23 cellular contexts compared by ENCODE assay signal in genomic region chr7:142870147-142870559, GRCh38. TPM values are rescaled to one million over a fixed set of nuclear protein-coding genes. Genes with fewer than 3 reads are reported as not detected.
DNase-seq lines count a peak whose midpoint lies in the region; ATAC-seq and TF ChIP-seq lines count a peak whose summit lies in the region.
"Had no signal": no experiment of that assay in that cellular context is flagged by ENCODE, and none has a peak within 500 bp of the region (broad histone marks: within the 10 kb centered on the region; RNA-seq: fewer than 3 reads in every experiment).

No MANE protein-coding gene starts in this region.

- H2BK12ac ChIP-seq in mesenchymal stem cell (ENCODE audit: low read length in 2 of 2) = no peak overlapping the region

- no peaks in the 10 kb centered on the region for H3K79me2 ChIP-seq in osteoblast (ENCODE audit: insufficient read depth, low read length)

- intact Hi-C loops in cardiac septum (cut with DNase I) (no loop called here), left ventricle myocardium inferior (cut with micrococcal nuclease) (no loop called here)

- H2BK120ac ChIP-seq in mesenchymal stem cell (ENCODE audit: low read depth, low read length) = no peak overlapping the region

- no peak overlapping the region for H4K8ac ChIP-seq in mesenchymal stem cell (ENCODE audit: low read length)

- no peak overlapping the region for H2AK5ac ChIP-seq in mesenchymal stem cell (ENCODE audit: low read length, severe bottlenecking)

- DNase-seq in cardiac septum (ENCODE audit: low spot score) (peak; percentile 68), left ventricle myocardium inferior (no peak), ecto neural progenitor cell (ENCODE audit: low spot score) (peak; percentile 30), osteoblast (ENCODE audit: insufficient read length, low spot score, missing footprints) (peak; percentile 62), mesenchymal stem cell (no peak), NCI-H1105 (lab: John Stamatoyannopoulos, UW) (no peak)
- DNase-seq: AML-193; CD4-positive, alpha-beta T cell; GM23248; H7; HFFc6; MM.1S; NCI-H1417; NCI-H1694; NCI-H2029 treated with DMSO at 0.1 percent for 48 hours; NCI-H446 treated with DMSO at 0.1 percent for 48 hours; NCI-H526; NCI-H82; NK-92 treated with Interleukin-12 subunit alpha and Interleukin-12 subunit beta, amount 100 ng/mL, for 24 hours; PC-3 had no signal

- H4K91ac ChIP-seq in mesenchymal stem cell (ENCODE audit: low read length) = no peak overlapping the region

- H3K4ac ChIP-seq in mesenchymal stem cell (ENCODE audit: low read depth in 1 of 2, low read length in 2 of 2) = no peak overlapping the region

- H3K14ac ChIP-seq in mesenchymal stem cell (ENCODE audit: low read length in 2 of 2) = no peak overlapping the region

- H3K27me3 ChIP-seq in left ventricle myocardium inferior (ENCODE audit: low read depth) (peaks cover 28% of the 10 kb centered on the region), osteoblast (ENCODE audit: insufficient read depth, low read length) (no peaks in the 10 kb centered on the region), mesenchymal stem cell (ENCODE audit: control insufficient read depth in 1 of 2, insufficient read depth in 1 of 2, low read length in 2 of 2) (no peaks in the 10 kb centered on the region)
- H3K27me3 ChIP-seq: BLaER1 treated with 17β-estradiol and CSF1 and Interleukin-3, amounts not matched to agents 10 nM and 100 nM had no signal

- no peaks in the 10 kb centered on the region for H3K79me1 ChIP-seq in mesenchymal stem cell (replicated peaks; ENCODE audit: low read length, poor library complexity, severe bottlenecking)

- no peak overlapping the region for H2BK5ac ChIP-seq in mesenchymal stem cell (ENCODE audit: low read depth, low read length, poor library complexity, severe bottlenecking)

- no peak overlapping the region for H3K18ac ChIP-seq in mesenchymal stem cell (ENCODE audit: low read depth in 1 of 2, low read length in 2 of 2)

- no peak overlapping the region for H2BK15ac ChIP-seq in mesenchymal stem cell (ENCODE audit: low read depth, poor library complexity, severe bottlenecking)

- 84% methylated on average over 8 of the region's 8 CpGs for WGBS in mesenchymal stem cell

- no peak for ATAC-seq in SK-N-SH treated with all-trans-retinoic acid at 6 μM for 48 hours
- ATAC-seq: PC-3 had no signal

- H3K4me1 ChIP-seq in left ventricle myocardium inferior (no peaks in the 10 kb centered on the region), osteoblast (ENCODE audit: insufficient read depth, low read length) (no peaks in the 10 kb centered on the region), mesenchymal stem cell (ENCODE audit: control insufficient read depth, insufficient read depth, low read depth, low read length) (peaks cover 2% of the 10 kb centered on the region)

- H2AFZ ChIP-seq in osteoblast (ENCODE audit: low read length) (no peak overlapping the region), mesenchymal stem cell (ENCODE audit: low read depth, low read length) (no peak overlapping the region)
- H2AFZ ChIP-seq: GM23248 had no signal

- no peak overlapping the region for H3K9ac ChIP-seq in mesenchymal stem cell (ENCODE audit: low read length)
- H3K9ac ChIP-seq: BLaER1 treated with 17β-estradiol and CSF1 and Interleukin-3, amounts not matched to agents 10 nM and 100 nM; GM23248; KMS-11 had no signal

- no peak overlapping the region for H3K23ac ChIP-seq in mesenchymal stem cell (ENCODE audit: low read length in 2 of 2)

- H3K4me2 ChIP-seq in osteoblast (ENCODE audit: insufficient read depth, low read length) (no peak overlapping the region), mesenchymal stem cell (ENCODE audit: low read length, poor library complexity, severe bottlenecking) (no peak overlapping the region)
- H3K4me2 ChIP-seq: BLaER1 treated with 17β-estradiol and CSF1 and Interleukin-3, amounts not matched to agents 10 nM and 100 nM; KMS-11 had no signal

- H3K4me3 ChIP-seq in left ventricle myocardium inferior = no peak overlapping the region
- H3K4me3 ChIP-seq in osteoblast (ENCODE audit: insufficient read depth, low read length) = no peak overlapping the region
- H3K4me3 ChIP-seq in mesenchymal stem cell (ENCODE audit: insufficient read depth in 1 of 2, low read depth in 1 of 2, low read length in 2 of 2) = no peak overlapping the region
- H3K4me3 ChIP-seq: BLaER1 treated with 17β-estradiol and CSF1 and Interleukin-3, amounts not matched to agents 10 nM and 100 nM; GM23248 had no signal

- no peaks in the 10 kb centered on the region for H4K20me1 ChIP-seq in osteoblast (ENCODE audit: insufficient read depth, low read length)
- H4K20me1 ChIP-seq: BLaER1 treated with 17β-estradiol and CSF1 and Interleukin-3, amounts not matched to agents 10 nM and 100 nM had no signal

- H3K27ac ChIP-seq in left ventricle myocardium inferior (replicated peaks) (no peak overlapping the region), osteoblast (ENCODE audit: low read depth, low read length) (no peak overlapping the region), mesenchymal stem cell (ENCODE audit: low read length, poor library complexity, severe bottlenecking) (no peak overlapping the region)
- H3K27ac ChIP-seq: BLaER1 treated with 17β-estradiol and CSF1 and Interleukin-3, amounts not matched to agents 10 nM and 100 nM; GM23248; KMS-11 had no signal

- H3K9me3 ChIP-seq in left ventricle myocardium inferior (replicated peaks) (no peaks in the 10 kb centered on the region), osteoblast (ENCODE audit: low read depth, low read length) (no peaks in the 10 kb centered on the region), mesenchymal stem cell (ENCODE audit: control insufficient read depth, low read length) (no peaks in the 10 kb centered on the region)

- TF ChIP-seq CTCF in left ventricle myocardium inferior (IDR thresholded peaks at IDR 0.05; ENCODE audit: borderline replicate concordance) (no peak), osteoblast (IDR thresholded peaks at IDR 0.05; ENCODE audit: extremely low read depth, low read depth, low read length) (no peak)

- H3K36me3 ChIP-seq in left ventricle myocardium inferior = no peaks in the 10 kb centered on the region
- H3K36me3 ChIP-seq in osteoblast (ENCODE audit: insufficient read depth, low read length) = no peaks in the 10 kb centered on the region
- H3K36me3 ChIP-seq in mesenchymal stem cell (ENCODE audit: control insufficient read depth in 1 of 2, insufficient read depth in 2 of 2, low read depth in 1 of 2, low read length in 2 of 2) = no peaks in the 10 kb centered on the region
- H3K36me3 ChIP-seq: BLaER1 treated with 17β-estradiol and CSF1 and Interleukin-3, amounts not matched to agents 10 nM and 100 nM had no signal

TF ChIP-seq in SK-N-SH treated with all-trans-retinoic acid at 6 μM for 48 hours, 23 proteins besides CTCF, POLR2A, EP300 and RAD21:
- TF ChIP-seq GLIS3 (CRISPR knock-in tag; IDR thresholded peaks at IDR 0.05) = no peak
- TF ChIP-seq ISL1 (CRISPR knock-in tag; IDR thresholded peaks at IDR 0.05) = no peak
- TF ChIP-seq ESRRG (CRISPR knock-in tag; IDR thresholded peaks at IDR 0.05) = no peak
- no peak for TF ChIP-seq ARNTL (CRISPR knock-in tag; IDR thresholded peaks at IDR 0.05; ENCODE audit: borderline replicate concordance, low read depth)
- no peak for TF ChIP-seq OSR1 (CRISPR knock-in tag; IDR thresholded peaks at IDR 0.05)

RNA-seq across cellular contexts. Expression of gene EPHB6, which starts 15.3 kb away (rescaled TPM):
- total RNA-seq in cardiac septum (2.0 TPM), left ventricle myocardium inferior (4.4 TPM), osteoblast (2.4 and 4.0 TPM in 2 replicates)
- 0.33 TPM for polyA plus RNA-seq in mesenchymal stem cell (2013, experiment 1 of 2)
- polyA plus RNA-seq in mesenchymal stem cell (2013, experiment 2 of 2) = 0.67 TPM

RNA-seq across cellular contexts. Expression of gene TRPV6, which starts 15.4 kb away (rescaled TPM):
- not detected for total RNA-seq in cardiac septum
- not detected for total RNA-seq in left ventricle myocardium inferior
- not detected in 2 replicates for total RNA-seq in osteoblast
- not detected for polyA plus RNA-seq in mesenchymal stem cell (2013, experiment 1 of 2)
- polyA plus RNA-seq in mesenchymal stem cell (2013, experiment 2 of 2) = not detected
- total RNA-seq: CD4-positive, alpha-beta T cell; GM23248; HFFc6 had no signal
- polyA plus RNA-seq: GM23248 had no signal

Comparison
In these comparisons a context has a peak if more than half of its experiments do, and no peak if none do; other contexts are left out.
1. DNase-seq: peak in cardiac septum (single experiment), ecto neural progenitor cell (single experiment) and osteoblast (single experiment); none in left ventricle myocardium inferior (single experiment), mesenchymal stem cell (single experiment) and NCI-H1105 (single experiment).